ENCODE assay signal across 14 cellular contexts in genomic region chr1:19053486-19053885, GRCh38.
"Had no signal": no experiment of that assay in that cellular context is flagged by ENCODE, and none has a peak within 500 bp of the region (broad histone marks: within the 10 kb centered on the region; RNA-seq: fewer than 3 reads in every experiment).

No MANE protein-coding gene starts in this region.

- H3K27me3 ChIP-seq: right atrium auricular region had no signal

- H3K9me3 ChIP-seq: prostate gland, right atrium auricular region, tibial nerve, uterus had no signal

- H3K36me3 ChIP-seq: prostate gland, right atrium auricular region, tibial nerve, uterus had no signal

- H3K27ac ChIP-seq: prostate gland, right atrium auricular region, tibial nerve, uterus had no signal

- H3K4me1 ChIP-seq: prostate gland, right atrium auricular region, tibial nerve, uterus had no signal

- ATAC-seq: activated CD8-positive, alpha-beta T cell treated with anti-CD3 and anti-CD28 coated beads for 36 hours had no signal

- DNase-seq: activated B cell treated with CpG ODN at 0.5 μM for 24 hours; activated CD4-positive, alpha-beta T cell treated with anti-CD3 and anti-CD28 coated beads for 48 hours; activated CD8-positive, alpha-beta T cell treated with anti-CD3 and anti-CD28 coated beads for 36 hours; activated naive CD4-positive, alpha-beta T cell treated with anti-CD3 and anti-CD28 coated beads for 36 hours; activated T-cell treated with anti-CD3 and anti-CD28 coated beads, Interleukin-2, amount 50 U/mL, for 24 hours; central memory CD4-positive, alpha-beta T cell; foreskin melanocyte; stimulated activated CD4-positive, alpha-beta T cell treated with anti-CD3 and anti-CD28 coated beads, Interleukin-2, amount 100 ng/mL, for 24 hours; stimulated activated naive CD4-positive, alpha-beta T cell treated with Interleukin-2 at 50 U/mL for 16 hours; T-helper 9 cell; uterus had no signal

- H3K4me3 ChIP-seq: prostate gland, right atrium auricular region, tibial nerve, uterus had no signal
